21 cellular contexts compared by ENCODE assay signal in genomic region chr2:156199588-156199987, GRCh38.
A peak's percentile ranks its signal among the peaks of the same experiment; 100 is the strongest.
DNase-seq lines count a peak whose midpoint lies in the region; ATAC-seq and TF ChIP-seq lines count a peak whose summit lies in the region.
"Had no signal": no experiment of that assay in that cellular context is flagged by ENCODE, and none has a peak within 500 bp of the region (broad histone marks: within the 10 kb centered on the region; RNA-seq: fewer than 3 reads in every experiment).

No MANE protein-coding gene starts in this region.

- peak; percentile 42; the same call in 1 of the 2 replicates for ATAC-seq in PC-3
- no peak for ATAC-seq in GM21737 (IDR thresholded peaks at IDR 0.05; ENCODE audit: unreplicated experiment)
- no peak for ATAC-seq in natural killer cell treated with Interleukin-12 subunit alpha and Interleukin-12 subunit beta and Interleukin-15 and Interleukin-18, amount 100 ng/mL, for 72 hours
- ATAC-seq: HepG2, Panc1, Right ventricle myocardium inferior had no signal

- no peaks in the 10 kb centered on the region for H3K79me2 ChIP-seq in PC-3 (ENCODE audit: low read length)

- H2AFZ ChIP-seq in PC-3 (ENCODE audit: low read length) = no peak overlapping the region

- no peak overlapping the region for H3K27ac Mint-ChIP-seq in natural killer cell treated with Interleukin-12 subunit alpha and Interleukin-12 subunit beta and Interleukin-15 and Interleukin-18, amount 100 ng/mL, for 72 hours
- H3K27ac Mint-ChIP-seq: HFFc6 had no signal

- intact Hi-C loops in PC-3 (cut with micrococcal nuclease) = no loop called here

- H3K36me3 Mint-ChIP-seq in natural killer cell treated with Interleukin-12 subunit alpha and Interleukin-12 subunit beta and Interleukin-15 and Interleukin-18, amount 100 ng/mL, for 72 hours = no peaks in the 10 kb centered on the region

- no peak overlapping the region for H3K4me3 Mint-ChIP-seq in natural killer cell treated with Interleukin-12 subunit alpha and Interleukin-12 subunit beta and Interleukin-15 and Interleukin-18, amount 100 ng/mL, for 72 hours
- H3K4me3 Mint-ChIP-seq: HFFc6 had no signal

- TF ChIP-seq CTCF in PC-3 (conservative IDR thresholded peaks at IDR 0.05; ENCODE audit: low read depth, low read length) = no peak
- no peak for TF ChIP-seq CTCF in retinal pigment epithelial cell (conservative IDR thresholded peaks at IDR 0.05; ENCODE audit: low read depth, low read length)

- H3K4me1 ChIP-seq in PC-3 (ENCODE audit: insufficient read depth, low read length) = peaks cover 7% of the 10 kb centered on the region; the same call in 1 of the 2 replicates

- H3K27me3 ChIP-seq in PC-3 (ENCODE audit: low read length) = no peaks in the 10 kb centered on the region

- H3K27me3 Mint-ChIP-seq in natural killer cell treated with Interleukin-12 subunit alpha and Interleukin-12 subunit beta and Interleukin-15 and Interleukin-18, amount 100 ng/mL, for 72 hours = peaks cover 14 to 31% of the 10 kb centered on the region in 2 donors

- H3K4me3 ChIP-seq in PC-3 (ENCODE audit: low read length) = no peak overlapping the region
- no peak overlapping the region for H3K4me3 ChIP-seq in retinal pigment epithelial cell (ENCODE audit: low read length)
- H3K4me3 ChIP-seq: SK-N-MC had no signal

- DNase-seq in PC-3 (peak; percentile 30), astrocyte of the hippocampus (ENCODE audit: low read depth, low spot score) (peak; percentile 13), iris pigment epithelial cell (ENCODE audit: low read depth) (peak; percentile 1), retinal pigment epithelial cell (ENCODE audit: low read depth) (peak; percentile 50), OCI-M1 (lab: John Stamatoyannopoulos, UW) (no peak)
- no peak for DNase-seq in natural killer cell treated with Interleukin-12 subunit alpha and Interleukin-12 subunit beta and Interleukin-15 and Interleukin-18, amount 100 ng/mL, for 72 hours (ENCODE audit: low spot score)
- DNase-seq: ACHN, DMS79, HFFc6, KG1, NCI-H1417, NCI-H187, NCI-H2227 treated with DMSO at 0.1 percent for 48 hours, NCI-H524, NCI-H82 had no signal

- POLR2A ChIA-PET in PC-3 (lab: Charles Lee; ENCODE audit: unreplicated experiment) = no interaction called here

- no peaks in the 10 kb centered on the region for H3K4me1 Mint-ChIP-seq in natural killer cell treated with Interleukin-12 subunit alpha and Interleukin-12 subunit beta and Interleukin-15 and Interleukin-18, amount 100 ng/mL, for 72 hours (ENCODE audit: low read depth in 2 of 2)

- H3K9me2 ChIP-seq in PC-3 (replicated peaks; ENCODE audit: low read length) = no peaks in the 10 kb centered on the region

- H4K20me1 ChIP-seq in PC-3 (ENCODE audit: low read length) = no peaks in the 10 kb centered on the region

- H3K36me3 ChIP-seq in PC-3 (ENCODE audit: low read depth, low read length) = no peaks in the 10 kb centered on the region

- no peak overlapping the region for H3K27ac ChIP-seq in PC-3 (ENCODE audit: low read length)
- H3K27ac ChIP-seq: C4-2B, SK-N-MC had no signal

- H3K4me2 ChIP-seq in PC-3 (ENCODE audit: low read length) = no peak overlapping the region

- H3K9me3 ChIP-seq in PC-3 (ENCODE audit: low read length) = no peaks in the 10 kb centered on the region

- BruUV-seq in PC-3 (replicated peaks; lab: Mats Ljungman, UMichigan) = no TSS peak

- CTCF ChIA-PET in PC-3 (lab: Charles Lee) = no interaction called here

- H3F3A ChIP-seq in PC-3 (ENCODE audit: low read length, unreplicated experiment) = no peaks in the 10 kb centered on the region

- no peak overlapping the region for H3K9ac ChIP-seq in PC-3 (ENCODE audit: low read length)

- H3K9me3 Mint-ChIP-seq in natural killer cell treated with Interleukin-12 subunit alpha and Interleukin-12 subunit beta and Interleukin-15 and Interleukin-18, amount 100 ng/mL, for 72 hours = peaks cover 3% of the 10 kb centered on the region

Comparison
In these comparisons a context has a peak if more than half of its experiments do, and no peak if none do; other contexts are left out.
1. DNase-seq: peak in PC-3 (single experiment), astrocyte of the hippocampus (single experiment), iris pigment epithelial cell (single experiment) and retinal pigment epithelial cell (single experiment); none in OCI-M1 (single experiment) and natural killer cell treated with Interleukin-12 subunit alpha and Interleukin-12 subunit beta and Interleukin-15 and Interleukin-18, amount 100 ng/mL, for 72 hours (single experiment).